Comparison of ENCODE assay signal across 8 cellular contexts in the genomic region with DNA sequence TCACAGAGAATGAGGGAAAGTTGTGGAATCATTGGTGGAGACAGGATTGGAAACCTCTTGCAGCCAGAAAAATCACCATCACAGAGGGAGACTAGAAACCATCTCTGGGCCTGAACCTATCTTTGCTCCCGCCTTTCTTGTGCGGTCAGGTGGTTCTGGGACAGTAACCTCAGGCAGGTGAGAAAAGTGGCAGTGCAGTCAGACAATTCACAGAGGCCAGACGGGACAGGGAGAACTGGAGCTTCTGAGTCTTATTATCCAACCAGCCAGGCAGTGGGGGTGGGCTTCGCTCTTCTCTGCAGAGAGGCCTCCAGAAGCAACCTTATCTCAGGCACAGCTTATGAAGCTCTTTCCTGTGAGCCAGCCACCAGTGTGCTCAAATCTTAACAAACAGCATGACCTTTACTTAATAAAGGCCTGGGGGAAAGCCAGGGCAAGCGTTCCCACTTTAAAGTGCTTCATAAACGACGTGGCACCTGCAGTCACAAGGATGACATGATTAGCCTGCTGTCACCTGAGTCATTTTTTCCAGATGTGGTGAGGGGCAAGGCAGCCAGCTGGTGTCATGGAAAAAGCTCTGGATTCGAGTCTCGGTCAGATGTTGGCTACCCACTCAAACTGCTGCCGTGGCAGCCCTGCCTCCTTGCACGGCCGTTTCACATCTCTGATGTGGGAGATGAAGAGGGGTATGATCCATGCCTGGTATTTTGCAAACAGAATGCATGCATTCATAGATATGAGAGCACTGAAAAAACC.
DNase-seq lines count a peak whose midpoint lies in the region; ATAC-seq and TF ChIP-seq lines count a peak whose summit lies in the region.

No MANE protein-coding gene starts in this region.

- peak overlapping the region; percentile 70 for H3K4me3 Mint-ChIP-seq in stimulated activated effector memory CD8-positive, alpha-beta T cell treated with anti-CD3 and anti-CD28 coated beads, Interleukin-12 subunit alpha, Interleukin-12 subunit beta, amount 100 ng/mL, for 72 hours

- intact Hi-C loops in left ventricle myocardium superior (cut with micrococcal nuclease) = no loop called here

- no peak for TF ChIP-seq EP300 in tibial nerve (IDR thresholded peaks at IDR 0.05)

- peak; percentile 76 for ATAC-seq in left ventricle myocardium superior
- ATAC-seq in stimulated activated effector memory CD8-positive, alpha-beta T cell treated with anti-CD3 and anti-CD28 coated beads, Interleukin-12 subunit alpha, Interleukin-12 subunit beta, amount 100 ng/mL, for 72 hours = peak; percentile 50
- ATAC-seq in GM18519 (IDR thresholded peaks at IDR 0.05; ENCODE audit: low FRiP score, unreplicated experiment) = no peak

- no peak for TF ChIP-seq POLR2A in tibial nerve (IDR thresholded peaks at IDR 0.05)

- no peaks in the 10 kb centered on the region for H3K36me3 ChIP-seq in tibial nerve

- H3K27ac Mint-ChIP-seq in stimulated activated effector memory CD8-positive, alpha-beta T cell treated with anti-CD3 and anti-CD28 coated beads, Interleukin-12 subunit alpha, Interleukin-12 subunit beta, amount 100 ng/mL, for 72 hours = peak overlapping the region; percentile 97

- peaks cover 85% of the 10 kb centered on the region for H3K4me1 Mint-ChIP-seq in stimulated activated effector memory CD8-positive, alpha-beta T cell treated with anti-CD3 and anti-CD28 coated beads, Interleukin-12 subunit alpha, Interleukin-12 subunit beta, amount 100 ng/mL, for 72 hours

- no peaks in the 10 kb centered on the region for H3K9me3 ChIP-seq in tibial nerve

- no peak for TF ChIP-seq CTCF in tibial nerve (IDR thresholded peaks at IDR 0.05)

- H3K27ac ChIP-seq in tibial nerve = peak overlapping the region in 1 of 4 donors; percentile 39

- no peaks in the 10 kb centered on the region for H3K9me3 Mint-ChIP-seq in stimulated activated effector memory CD8-positive, alpha-beta T cell treated with anti-CD3 and anti-CD28 coated beads, Interleukin-12 subunit alpha, Interleukin-12 subunit beta, amount 100 ng/mL, for 72 hours

- H3K36me3 Mint-ChIP-seq in stimulated activated effector memory CD8-positive, alpha-beta T cell treated with anti-CD3 and anti-CD28 coated beads, Interleukin-12 subunit alpha, Interleukin-12 subunit beta, amount 100 ng/mL, for 72 hours = peaks cover 21% of the 10 kb centered on the region

- no peaks in the 10 kb centered on the region for H3K27me3 ChIP-seq in tibial nerve

- peaks cover 0 to 7% (median 0%) of the 10 kb centered on the region in 4 donors for H3K4me1 ChIP-seq in tibial nerve

- no peak overlapping the region for H3K4me3 ChIP-seq in tibial nerve

- WGBS in tibial nerve, 2 donors = 79 to 80% methylated on average over 12 of the region's 12 CpGs

- DNase-seq in NCI-H1417 (lab: John Stamatoyannopoulos, UW) (peak in 2 of 3 experiments; percentile 35 to 69), NCI-H1417 treated with DMSO at 0.1 percent for 48 hours (lab: John Stamatoyannopoulos, UW) (no peak), left ventricle myocardium superior (no peak), occipital lobe (lab: John Stamatoyannopoulos, UW) (no peak), tibial nerve (ENCODE audit: low spot score in 2 of 2) (no peak)
- peak; percentile 65 to 79 for DNase-seq in activated CD4-positive, alpha-beta T cell treated with anti-CD3 and anti-CD28 coated beads, Interleukin-2, amount 50 U/mL, for 48 hours
- DNase-seq in stimulated activated effector memory CD8-positive, alpha-beta T cell treated with anti-CD3 and anti-CD28 coated beads, Interleukin-12 subunit alpha, Interleukin-12 subunit beta, amount 100 ng/mL, for 72 hours (ENCODE audit: low spot score in 2 of 2) = peak; percentile 9 to 71

Comparison
In these comparisons a context has a peak if more than half of its experiments do, and no peak if none do; other contexts are left out.
1. DNase-seq: peak in NCI-H1417 (2 of 3), activated CD4-positive, alpha-beta T cell treated with anti-CD3 and anti-CD28 coated beads, Interleukin-2, amount 50 U/mL, for 48 hours (2 of 2) and stimulated activated effector memory CD8-positive, alpha-beta T cell treated with anti-CD3 and anti-CD28 coated beads, Interleukin-12 subunit alpha, Interleukin-12 subunit beta, amount 100 ng/mL, for 72 hours (2 of 2); none in NCI-H1417 treated with DMSO at 0.1 percent for 48 hours (single experiment), left ventricle myocardium superior (single experiment), occipital lobe (single experiment) and tibial nerve (0 of 2).